In the genomic region with DNA sequence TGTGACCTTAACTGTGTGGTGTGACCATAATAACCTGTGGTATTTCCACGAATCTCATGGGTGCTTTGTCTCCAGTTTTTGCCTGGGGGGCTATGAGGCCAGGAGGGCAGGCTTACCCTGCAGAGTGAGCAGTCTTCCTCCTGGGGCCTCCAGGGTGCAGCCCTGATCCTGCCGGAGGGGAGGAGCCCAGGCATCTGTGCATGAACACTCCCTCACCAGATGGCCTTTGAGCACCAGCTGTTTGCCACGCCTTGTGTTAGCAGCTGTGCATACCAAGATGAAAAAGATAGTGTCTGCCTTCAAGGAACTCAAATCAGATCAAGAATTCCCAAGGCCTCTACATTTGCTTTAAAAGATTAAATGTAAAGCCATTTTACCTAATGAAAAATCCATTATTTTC, we compare ENCODE assay signal across 10 cellular contexts.
DNase-seq lines count a peak whose midpoint lies in the region; ATAC-seq and TF ChIP-seq lines count a peak whose summit lies in the region.
"Had no signal": no experiment of that assay in that cellular context is flagged by ENCODE, and none has a peak within 500 bp of the region (broad histone marks: within the 10 kb centered on the region; RNA-seq: fewer than 3 reads in every experiment).

No MANE protein-coding gene starts in this region.

- H3K27me3 ChIP-seq in Caco-2 (replicated peaks; ENCODE audit: control insufficient read depth, insufficient read depth, low read length) = no peaks in the 10 kb centered on the region
- no peaks in the 10 kb centered on the region for H3K27me3 ChIP-seq in ectodermal cell (ENCODE audit: control insufficient read depth, insufficient read depth, low read length, poor library complexity, severe bottlenecking)
- no peaks in the 10 kb centered on the region for H3K27me3 ChIP-seq in trophoblast cell (ENCODE audit: insufficient read depth, low read length)
- H3K27me3 ChIP-seq: adrenal gland had no signal

- H3K18ac ChIP-seq in trophoblast cell (ENCODE audit: low read length) = no peak overlapping the region

- CTCF ChIA-PET in Caco-2 (lab: Charles Lee) = no interaction called here

- intact Hi-C loops in Caco-2 (cut with micrococcal nuclease; ENCODE audit: unreplicated experiment) = loop anchor here (1.0 kb wide), 1 partner anchor 22 kb away; no protein-coding TSS in a partner anchor

- no peak overlapping the region for H4K91ac ChIP-seq in trophoblast cell (ENCODE audit: low read depth, low read length)

- no peak overlapping the region for H2AFZ ChIP-seq in trophoblast cell (ENCODE audit: insufficient read depth, low read length, poor library complexity)

- no peak overlapping the region for H4K8ac ChIP-seq in trophoblast cell (ENCODE audit: low read depth, low read length)

- ATAC-seq in GM21619 (IDR thresholded peaks at IDR 0.05; ENCODE audit: unreplicated experiment) = peak; percentile 80
- ATAC-seq in HG02571 (IDR thresholded peaks at IDR 0.05; ENCODE audit: unreplicated experiment) = no peak

- H3K79me2 ChIP-seq in trophoblast cell (ENCODE audit: control insufficient read depth, insufficient read depth, low read length, poor library complexity) = no peaks in the 10 kb centered on the region

- H3K9me3 ChIP-seq in Caco-2 = no peaks in the 10 kb centered on the region
- no peaks in the 10 kb centered on the region for H3K9me3 ChIP-seq in ectodermal cell (ENCODE audit: control insufficient read depth, low read length)
- no peaks in the 10 kb centered on the region for H3K9me3 ChIP-seq in trophoblast cell (ENCODE audit: insufficient read depth, low read depth, low read length)
- H3K9me3 ChIP-seq: adrenal gland had no signal

- H3K4me3 Mint-ChIP-seq in Caco-2 (ENCODE audit: unreplicated experiment) = peak overlapping the region; percentile 30

- H3K9ac ChIP-seq in trophoblast cell (ENCODE audit: low read length) = no peak overlapping the region

- no peak overlapping the region for H3K4me2 ChIP-seq in trophoblast cell (ENCODE audit: low read length)

- no peak overlapping the region for H3K14ac ChIP-seq in trophoblast cell (ENCODE audit: low read length)

- H2BK120ac ChIP-seq in trophoblast cell (ENCODE audit: insufficient read depth, low read length, poor library complexity) = no peak overlapping the region

- peak overlapping the region; percentile 55 for H3K27ac ChIP-seq in ectodermal cell (ENCODE audit: insufficient read depth, low read depth, low read length, poor library complexity, severe bottlenecking)
- H3K27ac ChIP-seq in trophoblast cell (ENCODE audit: low read depth, low read length) = no peak overlapping the region

- H4K12ac ChIP-seq in trophoblast cell (ENCODE audit: low read depth, low read length) = no peak overlapping the region

- DNase-seq in Caco-2 (peak; percentile 79 to 87), NCI-H748 (lab: John Stamatoyannopoulos, UW; ENCODE audit: unreplicated experiment) (peak; percentile 88), trophoblast cell (peak; percentile 97 to 99), T1000 (lab: John Stamatoyannopoulos, UW) (no peak), inferior parietal cortex (ENCODE audit: extremely low spot score) (no peak)

- no peak overlapping the region for H3K23ac ChIP-seq in trophoblast cell (ENCODE audit: low read length)

- no peaks in the 10 kb centered on the region for H3K9me3 Mint-ChIP-seq in Caco-2 (ENCODE audit: unreplicated experiment)

- H2BK5ac ChIP-seq in trophoblast cell (ENCODE audit: low read depth, low read length, poor library complexity) = no peak overlapping the region

- no peak overlapping the region for H2AK5ac ChIP-seq in trophoblast cell (ENCODE audit: low read length)

- H3K27me3 Mint-ChIP-seq in Caco-2 (ENCODE audit: insufficient read depth, unreplicated experiment) = no peaks in the 10 kb centered on the region

- H3K79me1 ChIP-seq in trophoblast cell (ENCODE audit: low read length) = peaks cover 4% of the 10 kb centered on the region

- WGBS in ectodermal cell, 2 experiments = 21 to 36% methylated on average over 3 of the region's 3 CpGs
- WGBS in trophoblast cell (ENCODE audit: extremely low coverage, insufficient coverage, insufficient read length) = no CpG with 5 or more reads among the region's 3 CpGs

- TF ChIP-seq CTCF in Caco-2 (IDR thresholded peaks at IDR 0.05; ENCODE audit: insufficient read depth in 1 of 2, low read depth in 1 of 2, low read length in 1 of 2, severe bottlenecking in 1 of 2, unreplicated experiment in 1 of 2) = no peak

- H3K4me3 ChIP-seq in Caco-2 (ENCODE audit: low read depth, low read length) = no peak overlapping the region
- no peak overlapping the region for H3K4me3 ChIP-seq in ectodermal cell (ENCODE audit: insufficient read depth, low read depth, low read length)
- no peak overlapping the region for H3K4me3 ChIP-seq in trophoblast cell (ENCODE audit: low read depth, low read length)
- H3K4me3 ChIP-seq: adrenal gland, skin epidermis had no signal

- no peak overlapping the region for H2BK12ac ChIP-seq in trophoblast cell (ENCODE audit: low read length)

- no peak overlapping the region for H3K4ac ChIP-seq in trophoblast cell (ENCODE audit: low read depth, low read length)

- peaks cover 18% of the 10 kb centered on the region for H3K4me1 Mint-ChIP-seq in Caco-2 (ENCODE audit: low read depth, unreplicated experiment)

- POLR2A ChIA-PET in Caco-2 (lab: Charles Lee) = no interaction called here

- H3K27ac Mint-ChIP-seq in Caco-2 (ENCODE audit: unreplicated experiment) = peak overlapping the region; percentile 81

- peaks cover 7% of the 10 kb centered on the region for H3K36me3 Mint-ChIP-seq in Caco-2 (ENCODE audit: insufficient read depth, unreplicated experiment)

- H3K36me3 ChIP-seq in Caco-2 (ENCODE audit: control insufficient read depth, insufficient read depth, low read length) = no peaks in the 10 kb centered on the region; the same call in 1 of the 2 replicates
- no peaks in the 10 kb centered on the region for H3K36me3 ChIP-seq in ectodermal cell (ENCODE audit: control insufficient read depth, insufficient read depth, low read length)
- H3K36me3 ChIP-seq in trophoblast cell (ENCODE audit: control insufficient read depth in 1 of 2, insufficient read depth in 2 of 2, low read length in 2 of 2) = peaks cover 0 to 2% of the 10 kb centered on the region in 2 experiments
- H3K36me3 ChIP-seq: adrenal gland had no signal

- peaks cover 39% of the 10 kb centered on the region for H3K4me1 ChIP-seq in Caco-2
- H3K4me1 ChIP-seq in ectodermal cell (ENCODE audit: control insufficient read depth, insufficient read depth, low read length) = peaks cover 6% of the 10 kb centered on the region
- H3K4me1 ChIP-seq in trophoblast cell (ENCODE audit: control insufficient read depth in 1 of 2, insufficient read depth in 2 of 2, low read length in 2 of 2) = peaks cover 8 to 9% of the 10 kb centered on the region in 2 experiments

- no TSS peak for BruUV-seq in Caco-2 (replicated peaks; lab: Mats Ljungman, UMichigan)

Comparison
In these comparisons a context has a peak if more than half of its experiments do, and no peak if none do; other contexts are left out.
1. DNase-seq: peak in Caco-2 (2 of 2), NCI-H748 (single experiment) and trophoblast cell (2 of 2); none in T1000 (single experiment) and inferior parietal cortex (single experiment).